ENCODE assay signal across 1 cellular context in genomic region chr6:32971245-32971580, GRCh38.
TF ChIP-seq lines count a peak whose summit lies in the region.

No MANE protein-coding gene starts in this region.

TF ChIP-seq in GM12878, 131 proteins besides CTCF, POLR2A, EP300 and RAD21:
- peak; percentile 95 for TF ChIP-seq CHD1 (IDR thresholded peaks at IDR 0.05; ENCODE audit: low read depth, low read length)
- TF ChIP-seq NR2C1 (IDR thresholded peaks at IDR 0.05) = no peak; the same call in 1 of the 2 replicates
- TF ChIP-seq POLR2AphosphoS2 (IDR thresholded peaks at IDR 0.05; ENCODE audit: low read depth, low read length) = no peak
- peak; percentile 69 for TF ChIP-seq BMI1 (IDR thresholded peaks at IDR 0.05; ENCODE audit: borderline replicate concordance)
- TF ChIP-seq WRNIP1 (IDR thresholded peaks at IDR 0.05; ENCODE audit: borderline replicate concordance, low read depth, low read length) = no peak
- TF ChIP-seq NRF1 (conservative IDR thresholded peaks at IDR 0.05; ENCODE audit: low read depth, low read length) = no peak
- no peak; the same call in 1 of the 2 replicates for TF ChIP-seq ZNF207 (IDR thresholded peaks at IDR 0.05; ENCODE audit: borderline replicate concordance)
- no peak for TF ChIP-seq ATF7 (IDR thresholded peaks at IDR 0.05; ENCODE audit: low read depth)
- TF ChIP-seq IRF3 (IDR thresholded peaks at IDR 0.05) = no peak
- TF ChIP-seq CBX5 (IDR thresholded peaks at IDR 0.05; ENCODE audit: low read depth) = no peak
- TF ChIP-seq SP1 (IDR thresholded peaks at IDR 0.05; ENCODE audit: low read depth, low read length) = no peak
- TF ChIP-seq PAX8 (IDR thresholded peaks at IDR 0.05) = peak; percentile 92
- TF ChIP-seq ZZZ3 (IDR thresholded peaks at IDR 0.05; ENCODE audit: control insufficient read depth, insufficient read length, low read depth) = no peak
- TF ChIP-seq ZBED1 (IDR thresholded peaks at IDR 0.05; ENCODE audit: borderline replicate concordance) = 0 out of 2 replicates have a peak, but pooled peaks have one; percentile 62
- TF ChIP-seq MTA2 (IDR thresholded peaks at IDR 0.05; ENCODE audit: low read depth) = no peak
- TF ChIP-seq CREB1 (IDR thresholded peaks at IDR 0.05; ENCODE audit: low read depth) = no peak
- no peak for TF ChIP-seq HDGF (IDR thresholded peaks at IDR 0.05)
- no peak for TF ChIP-seq KDM1A (IDR thresholded peaks at IDR 0.05; ENCODE audit: borderline replicate concordance)
- TF ChIP-seq POLR2AphosphoS5 (IDR thresholded peaks at IDR 0.05; ENCODE audit: low read length) = peak; percentile 53; the same call in 1 of the 2 replicates
- TF ChIP-seq E4F1 (IDR thresholded peaks at IDR 0.05; ENCODE audit: borderline replicate concordance, partially characterized antibody) = no peak
- TF ChIP-seq BACH1 (IDR thresholded peaks at IDR 0.05; ENCODE audit: borderline replicate concordance) = no peak
- 0 out of 2 replicates have a peak, but pooled peaks have one; percentile 44 for TF ChIP-seq GATAD2B (conservative IDR thresholded peaks at IDR 0.05; ENCODE audit: low read depth)
- TF ChIP-seq, protein P1, sequence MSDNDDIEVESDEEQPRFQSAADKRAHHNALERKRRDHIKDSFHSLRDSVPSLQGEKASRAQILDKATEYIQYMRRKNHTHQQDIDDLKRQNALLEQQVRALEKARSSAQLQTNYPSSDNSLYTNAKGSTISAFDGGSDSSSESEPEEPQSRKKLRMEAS (IDR thresholded peaks at IDR 0.05; ENCODE audit: low read depth, low read length) = no peak
- 0 out of 2 replicates have a peak, but pooled peaks have one; percentile 7 for TF ChIP-seq TBL1XR1 (IDR thresholded peaks at IDR 0.05; ENCODE audit: low read depth, low read length)
- 0 out of 2 replicates have a peak, but pooled peaks have one; percentile 33 for TF ChIP-seq TCF12 (IDR thresholded peaks at IDR 0.05; ENCODE audit: low read depth, low read length)
- 0 out of 2 replicates have a peak, but pooled peaks have one; percentile 48 for TF ChIP-seq SMAD5 (IDR thresholded peaks at IDR 0.05; ENCODE audit: low read depth)
- no peak for TF ChIP-seq ZNF384 (IDR thresholded peaks at IDR 0.05; ENCODE audit: borderline replicate concordance, low read depth, low read length)
- TF ChIP-seq, protein P2, sequence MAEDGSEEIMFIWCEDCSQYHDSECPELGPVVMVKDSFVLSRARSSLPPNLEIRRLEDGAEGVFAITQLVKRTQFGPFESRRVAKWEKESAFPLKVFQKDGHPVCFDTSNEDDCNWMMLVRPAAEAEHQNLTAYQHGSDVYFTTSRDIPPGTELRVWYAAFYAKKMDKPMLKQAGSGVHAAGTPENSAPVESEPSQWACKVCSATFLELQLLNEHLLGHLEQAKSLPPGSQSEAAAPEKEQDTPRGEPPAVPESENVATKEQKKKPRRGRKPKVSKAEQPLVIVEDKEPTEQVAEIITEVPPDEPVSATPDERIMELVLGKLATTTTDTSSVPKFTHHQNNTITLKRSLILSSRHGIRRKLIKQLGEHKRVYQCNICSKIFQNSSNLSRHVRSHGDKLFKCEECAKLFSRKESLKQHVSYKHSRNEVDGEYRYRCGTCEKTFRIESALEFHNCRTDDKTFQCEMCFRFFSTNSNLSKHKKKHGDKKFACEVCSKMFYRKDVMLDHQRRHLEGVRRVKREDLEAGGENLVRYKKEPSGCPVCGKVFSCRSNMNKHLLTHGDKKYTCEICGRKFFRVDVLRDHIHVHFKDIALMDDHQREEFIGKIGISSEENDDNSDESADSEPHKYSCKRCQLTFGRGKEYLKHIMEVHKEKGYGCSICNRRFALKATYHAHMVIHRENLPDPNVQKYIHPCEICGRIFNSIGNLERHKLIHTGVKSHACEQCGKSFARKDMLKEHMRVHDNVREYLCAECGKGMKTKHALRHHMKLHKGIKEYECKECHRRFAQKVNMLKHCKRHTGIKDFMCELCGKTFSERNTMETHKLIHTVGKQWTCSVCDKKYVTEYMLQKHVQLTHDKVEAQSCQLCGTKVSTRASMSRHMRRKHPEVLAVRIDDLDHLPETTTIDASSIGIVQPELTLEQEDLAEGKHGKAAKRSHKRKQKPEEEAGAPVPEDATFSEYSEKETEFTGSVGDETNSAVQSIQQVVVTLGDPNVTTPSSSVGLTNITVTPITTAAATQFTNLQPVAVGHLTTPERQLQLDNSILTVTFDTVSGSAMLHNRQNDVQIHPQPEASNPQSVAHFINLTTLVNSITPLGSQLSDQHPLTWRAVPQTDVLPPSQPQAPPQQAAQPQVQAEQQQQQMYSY (CRISPR knock-in tag; IDR thresholded peaks at IDR 0.05) = peak; percentile 48; the same call in 1 of the 2 replicates
- TF ChIP-seq RBBP5 (conservative IDR thresholded peaks at IDR 0.05) = no peak
- no peak for TF ChIP-seq DPF2 (IDR thresholded peaks at IDR 0.05)
- TF ChIP-seq, protein P3, sequence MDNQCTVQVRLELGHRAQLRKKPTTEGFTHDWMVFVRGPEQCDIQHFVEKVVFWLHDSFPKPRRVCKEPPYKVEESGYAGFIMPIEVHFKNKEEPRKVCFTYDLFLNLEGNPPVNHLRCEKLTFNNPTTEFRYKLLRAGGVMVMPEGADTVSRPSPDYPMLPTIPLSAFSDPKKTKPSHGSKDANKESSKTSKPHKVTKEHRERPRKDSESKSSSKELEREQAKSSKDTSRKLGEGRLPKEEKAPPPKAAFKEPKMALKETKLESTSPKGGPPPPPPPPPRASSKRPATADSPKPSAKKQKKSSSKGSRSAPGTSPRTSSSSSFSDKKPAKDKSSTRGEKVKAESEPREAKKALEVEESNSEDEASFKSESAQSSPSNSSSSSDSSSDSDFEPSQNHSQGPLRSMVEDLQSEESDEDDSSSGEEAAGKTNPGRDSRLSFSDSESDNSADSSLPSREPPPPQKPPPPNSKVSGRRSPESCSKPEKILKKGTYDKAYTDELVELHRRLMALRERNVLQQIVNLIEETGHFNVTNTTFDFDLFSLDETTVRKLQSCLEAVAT (IDR thresholded peaks at IDR 0.05) = peak; percentile 97
- TF ChIP-seq LARP7 (IDR thresholded peaks at IDR 0.05) = 0 out of 2 replicates have a peak, but pooled peaks have one; percentile 28
- TF ChIP-seq USF2 (IDR thresholded peaks at IDR 0.05; ENCODE audit: borderline replicate concordance, low read depth, low read length) = no peak
- TF ChIP-seq STAT3 (IDR thresholded peaks at IDR 0.05; ENCODE audit: low read depth, low read length) = no peak
- 0 out of 2 replicates have a peak, but pooled peaks have one; percentile 6 for TF ChIP-seq RAD51 (IDR thresholded peaks at IDR 0.05)
- TF ChIP-seq ZNF687 (IDR thresholded peaks at IDR 0.05) = 0 out of 2 replicates have a peak, but pooled peaks have one; percentile 57
- no peak for TF ChIP-seq NFIC (IDR thresholded peaks at IDR 0.05; ENCODE audit: low read depth, low read length)
- TF ChIP-seq SMAD1 (IDR thresholded peaks at IDR 0.05; ENCODE audit: low read depth, partially characterized antibody) = peak; percentile 55
- peak; percentile 97; the same call in 1 of the 2 replicates for TF ChIP-seq YY1 (IDR thresholded peaks at IDR 0.05; ENCODE audit: low read depth, low read length)
- TF ChIP-seq ZBTB11 (CRISPR knock-in tag; IDR thresholded peaks at IDR 0.05) = 0 out of 2 replicates have a peak, but pooled peaks have one; percentile 4
- no peak for TF ChIP-seq CHD2 (IDR thresholded peaks at IDR 0.05; ENCODE audit: borderline replicate concordance, low read depth, low read length)
- no peak for TF ChIP-seq RUNX3 (IDR thresholded peaks at IDR 0.05; ENCODE audit: low read length)
- TF ChIP-seq, protein P4, sequence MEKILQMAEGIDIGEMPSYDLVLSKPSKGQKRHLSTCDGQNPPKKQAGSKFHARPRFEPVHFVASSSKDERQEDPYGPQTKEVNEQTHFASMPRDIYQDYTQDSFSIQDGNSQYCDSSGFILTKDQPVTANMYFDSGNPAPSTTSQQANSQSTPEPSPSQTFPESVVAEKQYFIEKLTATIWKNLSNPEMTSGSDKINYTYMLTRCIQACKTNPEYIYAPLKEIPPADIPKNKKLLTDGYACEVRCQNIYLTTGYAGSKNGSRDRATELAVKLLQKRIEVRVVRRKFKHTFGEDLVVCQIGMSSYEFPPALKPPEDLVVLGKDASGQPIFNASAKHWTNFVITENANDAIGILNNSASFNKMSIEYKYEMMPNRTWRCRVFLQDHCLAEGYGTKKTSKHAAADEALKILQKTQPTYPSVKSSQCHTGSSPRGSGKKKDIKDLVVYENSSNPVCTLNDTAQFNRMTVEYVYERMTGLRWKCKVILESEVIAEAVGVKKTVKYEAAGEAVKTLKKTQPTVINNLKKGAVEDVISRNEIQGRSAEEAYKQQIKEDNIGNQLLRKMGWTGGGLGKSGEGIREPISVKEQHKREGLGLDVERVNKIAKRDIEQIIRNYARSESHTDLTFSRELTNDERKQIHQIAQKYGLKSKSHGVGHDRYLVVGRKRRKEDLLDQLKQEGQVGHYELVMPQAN (conservative IDR thresholded peaks at IDR 0.05) = peak; percentile 62
